ENCODE assay signal across 8 cellular contexts in genomic region chr19:18522124-18522861, GRCh38. TPM values are rescaled to one million over a fixed set of nuclear protein-coding genes. Genes with fewer than 3 reads are reported as not detected.
A peak's percentile ranks its signal among the peaks of the same experiment; 100 is the strongest.
DNase-seq lines count a peak whose midpoint lies in the region; ATAC-seq, FAIRE-seq and TF ChIP-seq lines count a peak whose summit lies in the region.

No MANE protein-coding gene starts in this region.

- no peaks in the 10 kb centered on the region for H3K9me3 Mint-ChIP-seq in activated CD8-positive, alpha-beta memory T cell treated with anti-CD3 and anti-CD28 coated beads, Interleukin-2, amount 10 ng/mL, durations not matched to agents 7 days and 5 days (ENCODE audit: low read depth)
- no peaks in the 10 kb centered on the region for H3K9me3 Mint-ChIP-seq in endodermal cell

- H3K4me3 Mint-ChIP-seq in activated CD8-positive, alpha-beta memory T cell treated with anti-CD3 and anti-CD28 coated beads, Interleukin-2, amount 10 ng/mL, durations not matched to agents 7 days and 5 days: peak overlapping the region; percentile 92
- H3K4me3 Mint-ChIP-seq in endodermal cell: peak overlapping the region; percentile 91

- H3K4ac ChIP-seq in mesendoderm (ENCODE audit: low read depth, low read length): no peak overlapping the region

- peak overlapping the region; percentile 95 for H3K4me3 ChIP-seq in endodermal cell (ENCODE audit: low read length)
- H3K4me3 ChIP-seq in mesendoderm (ENCODE audit: low read length): no peak overlapping the region

- H3K9ac ChIP-seq in endodermal cell (ENCODE audit: extremely low read depth, low read length, poor library complexity, severe bottlenecking) (peak overlapping the region; percentile 25), mesendoderm (ENCODE audit: low read length) (no peak overlapping the region)

- TF ChIP-seq CTCF in endodermal cell (conservative IDR thresholded peaks at IDR 0.05): no peak

- H2BK5ac ChIP-seq in mesendoderm (ENCODE audit: low read length): no peak overlapping the region

- H3K79me1 ChIP-seq in mesendoderm (ENCODE audit: low read length): peaks cover 10% of the 10 kb centered on the region

- no peaks in the 10 kb centered on the region for H3K9me3 ChIP-seq in endodermal cell (ENCODE audit: control insufficient read depth, low read length)

- H3K4me2 ChIP-seq in mesendoderm (ENCODE audit: low read length): no peak overlapping the region

- ATAC-seq in GM21381 (IDR thresholded peaks at IDR 0.05; ENCODE audit: unreplicated experiment): peak; percentile 85
- peak; percentile 91 for ATAC-seq in activated CD8-positive, alpha-beta memory T cell treated with anti-CD3 and anti-CD28 coated beads, Interleukin-2, amount 10 ng/mL, durations not matched to agents 7 days and 5 days

- H2BK15ac ChIP-seq in mesendoderm (replicated peaks; ENCODE audit: low read depth): no peak overlapping the region

- H2BK120ac ChIP-seq in mesendoderm (ENCODE audit: low read depth, low read length): no peak overlapping the region

- no peak overlapping the region for H4K5ac ChIP-seq in mesendoderm (ENCODE audit: low read length)

- 2% methylated on average over 8 to 50 of the region's 51 CpGs for WGBS in endodermal cell (ENCODE audit: insufficient coverage in 1 of 2, insufficient read length in 1 of 2), 2 experiments
- no CpG with 5 or more reads among the region's 51 CpGs for WGBS in mesendoderm (ENCODE audit: extremely low coverage, insufficient coverage, low lambda C conversion rate)

- H3K4me1 ChIP-seq in endodermal cell (ENCODE audit: control insufficient read depth, insufficient read depth, low read length): no peaks in the 10 kb centered on the region
- H3K4me1 ChIP-seq in mesendoderm (ENCODE audit: control insufficient read depth, low read depth, low read length): peaks cover 3% of the 10 kb centered on the region

- no peaks in the 10 kb centered on the region for H3K36me3 Mint-ChIP-seq in activated CD8-positive, alpha-beta memory T cell treated with anti-CD3 and anti-CD28 coated beads, Interleukin-2, amount 10 ng/mL, durations not matched to agents 7 days and 5 days
- H3K36me3 Mint-ChIP-seq in endodermal cell (ENCODE audit: low read depth): no peaks in the 10 kb centered on the region

- peaks cover 22% of the 10 kb centered on the region for H3K4me1 Mint-ChIP-seq in activated CD8-positive, alpha-beta memory T cell treated with anti-CD3 and anti-CD28 coated beads, Interleukin-2, amount 10 ng/mL, durations not matched to agents 7 days and 5 days
- peaks cover 11% of the 10 kb centered on the region for H3K4me1 Mint-ChIP-seq in endodermal cell

- peaks cover 18% of the 10 kb centered on the region for H3K79me2 ChIP-seq in mesendoderm (ENCODE audit: control insufficient read depth, insufficient read depth, low read length)

- no peak overlapping the region for H3K56ac ChIP-seq in mesendoderm (ENCODE audit: low read length)

- DNase-seq in COR-L47 (lab: John Stamatoyannopoulos, UW) (peak; percentile 100), HTR-8/SVneo (ENCODE audit: insufficient read length, low spot score) (peak; percentile 97), NOMO-1 treated with DMSO at 0.1 percent for 48 hours (lab: John Stamatoyannopoulos, UW; ENCODE audit: unreplicated experiment) (peak; percentile 100), endodermal cell (peak; percentile 100), mesendoderm (peak; percentile 100)
- DNase-seq in activated CD8-positive, alpha-beta memory T cell treated with anti-CD3 and anti-CD28 coated beads, Interleukin-2, amount 10 ng/mL, durations not matched to agents 7 days and 5 days: peak; percentile 100
- DNase-seq in stimulated activated CD8-positive, alpha-beta memory T cell treated with anti-CD3 and anti-CD28 coated beads, Interleukin-15, amount 100 ng/mL, for 1 hour (ENCODE audit: low read depth): peak; percentile 99

- peak; percentile 99 for FAIRE-seq in HTR-8/SVneo (lab: Jason Lieb, UNC)

- H3K36me3 ChIP-seq in endodermal cell (ENCODE audit: control insufficient read depth, insufficient read depth, low read length) (no peaks in the 10 kb centered on the region), mesendoderm (ENCODE audit: control insufficient read depth, insufficient read depth, low read length) (no peaks in the 10 kb centered on the region)

- no peak overlapping the region for H3K23ac ChIP-seq in mesendoderm (ENCODE audit: low read length)

- peak overlapping the region; percentile 93 for H3K27ac Mint-ChIP-seq in activated CD8-positive, alpha-beta memory T cell treated with anti-CD3 and anti-CD28 coated beads, Interleukin-2, amount 10 ng/mL, durations not matched to agents 7 days and 5 days
- H3K27ac Mint-ChIP-seq in endodermal cell: peak overlapping the region; percentile 94

- no peaks in the 10 kb centered on the region for H3K27me3 ChIP-seq in endodermal cell (ENCODE audit: control insufficient read depth, insufficient read depth, low read length, poor library complexity, severe bottlenecking)
- no peaks in the 10 kb centered on the region for H3K27me3 ChIP-seq in mesendoderm (ENCODE audit: insufficient read depth, low read length, poor library complexity)

- no peaks in the 10 kb centered on the region for H3K27me3 Mint-ChIP-seq in activated CD8-positive, alpha-beta memory T cell treated with anti-CD3 and anti-CD28 coated beads, Interleukin-2, amount 10 ng/mL, durations not matched to agents 7 days and 5 days
- peaks cover 1% of the 10 kb centered on the region for H3K27me3 Mint-ChIP-seq in endodermal cell (ENCODE audit: insufficient read depth)

- H3K18ac ChIP-seq in mesendoderm (ENCODE audit: low read length): no peak overlapping the region

- H3K27ac ChIP-seq in endodermal cell (ENCODE audit: low read depth, low read length) (peak overlapping the region; percentile 82), mesendoderm (ENCODE audit: low read depth, low read length) (no peak overlapping the region)

- H4K8ac ChIP-seq in mesendoderm (ENCODE audit: low read depth, low read length): no peak overlapping the region

- CTCF ChIA-PET in activated CD8-positive, alpha-beta memory T cell treated with anti-CD3 and anti-CD28 coated beads, Interleukin-2, amount 10 ng/mL, durations not matched to agents 7 days and 5 days (lab: Charles Lee): interaction anchor here (0.8 to 6.6 kb wide), 15 partner anchors 12 to 71 kb away, joined by 3 to 145 read pairs (median 11); partner anchors contain the start of genes FKBP8, KXD1, REX1BD and UBA52

- no peak overlapping the region for H2AK5ac ChIP-seq in mesendoderm (ENCODE audit: low read length)

RNA-seq across cellular contexts. Expression of gene ELL, which starts 0.4 kb away (rescaled TPM):
- 10 to 100 TPM; 22.9 to 33.7 TPM for total RNA-seq in activated CD8-positive, alpha-beta memory T cell treated with anti-CD3 and anti-CD28 coated beads, Interleukin-2, amount 10 ng/mL, durations not matched to agents 7 days and 5 days
- total RNA-seq in endodermal cell: 10 to 100 TPM; 10.9 to 15.4 TPM
- 7.1 TPM for polyA plus RNA-seq in endodermal cell (2013, experiment 1 of 2)
- 6.6 TPM for polyA plus RNA-seq in endodermal cell (2013, experiment 2 of 2)
- 9.6 TPM for polyA plus RNA-seq in mesendoderm (2013, experiment 1 of 2)
- polyA plus RNA-seq in mesendoderm (2013, experiment 2 of 2): 9.3 TPM

RNA-seq across cellular contexts. Expression of gene FKBP8, which starts 21.1 kb away (rescaled TPM):
- 100 to 1,000 TPM; 220 to 286 TPM for total RNA-seq in activated CD8-positive, alpha-beta memory T cell treated with anti-CD3 and anti-CD28 coated beads, Interleukin-2, amount 10 ng/mL, durations not matched to agents 7 days and 5 days
- total RNA-seq in endodermal cell: 100 to 1,000 TPM; 277 to 336 TPM
- 178 TPM for polyA plus RNA-seq in endodermal cell (2013, experiment 1 of 2)
- 167 TPM for polyA plus RNA-seq in endodermal cell (2013, experiment 2 of 2)
- polyA plus RNA-seq in mesendoderm (2013, experiment 1 of 2): 132 TPM
- polyA plus RNA-seq in mesendoderm (2013, experiment 2 of 2): 131 TPM

RNA-seq across cellular contexts. Expression of gene KXD1, which starts 35.4 kb away (rescaled TPM):
- 100 to 1,000 TPM; 106 to 113 TPM for total RNA-seq in activated CD8-positive, alpha-beta memory T cell treated with anti-CD3 and anti-CD28 coated beads, Interleukin-2, amount 10 ng/mL, durations not matched to agents 7 days and 5 days
- 100 to 1,000 TPM; 108 to 115 TPM for total RNA-seq in endodermal cell
- polyA plus RNA-seq in endodermal cell (2013, experiment 1 of 2): 131 TPM
- polyA plus RNA-seq in endodermal cell (2013, experiment 2 of 2): 120 TPM
- polyA plus RNA-seq in mesendoderm (2013, experiment 1 of 2): 119 TPM
- 123 TPM for polyA plus RNA-seq in mesendoderm (2013, experiment 2 of 2)

RNA-seq across cellular contexts. Expression of gene UBA52, which starts 49.4 kb away (rescaled TPM):
- 1,000 to 10,000 TPM; 1,256 to 1,325 TPM for total RNA-seq in activated CD8-positive, alpha-beta memory T cell treated with anti-CD3 and anti-CD28 coated beads, Interleukin-2, amount 10 ng/mL, durations not matched to agents 7 days and 5 days
- 1,000 to 10,000 TPM; 1,143 to 1,222 TPM for total RNA-seq in endodermal cell
- 1,238 TPM for polyA plus RNA-seq in endodermal cell (2013, experiment 1 of 2)
- polyA plus RNA-seq in endodermal cell (2013, experiment 2 of 2): 1,200 TPM
- polyA plus RNA-seq in mesendoderm (2013, experiment 1 of 2): 1,632 TPM
- 1,662 TPM for polyA plus RNA-seq in mesendoderm (2013, experiment 2 of 2)
